20 cellular contexts compared by ENCODE assay signal in genomic region chr7:106339513-106340246, GRCh38.
"Had no signal": no experiment of that assay in that cellular context is flagged by ENCODE, and none has a peak within 500 bp of the region (broad histone marks: within the 10 kb centered on the region; RNA-seq: fewer than 3 reads in every experiment).

No MANE protein-coding gene starts in this region.

- ATAC-seq: HepG2, Panc1, PC-3 had no signal

- FAIRE-seq: HepG2 had no signal

- DNase-seq: IMR-90, Karpas-422, KG1, MG63, NCI-H1092, NCI-H1105 treated with DMSO at 0.1 percent for 48 hours, NCI-H1417 treated with DMSO at 0.1 percent for 48 hours, NCI-H146, NCI-H1694 treated with DMSO at 0.1 percent for 48 hours, NCI-H1930, NCI-H2081, NCI-H2107, NCI-H2227 treated with DMSO at 0.1 percent for 48 hours, NCI-H524, NCI-H69, NCI-H774, PC-3, SHP77 had no signal
